ENCODE assay signal across 20 cellular contexts in genomic region chr11:12459374-12459773, GRCh38.
"Had no signal": no experiment of that assay in that cellular context is flagged by ENCODE, and none has a peak within 500 bp of the region (broad histone marks: within the 10 kb centered on the region; RNA-seq: fewer than 3 reads in every experiment).

No MANE protein-coding gene starts in this region.

- H3K27me3 ChIP-seq: esophagus squamous epithelium had no signal

- H3K4me3 Mint-ChIP-seq: activated CD4-positive, alpha-beta memory T cell treated with anti-CD3 and anti-CD28 coated beads, Interleukin-2, amount 10 ng/mL, durations not matched to agents 7 days and 5 days; activated CD8-positive, alpha-beta memory T cell treated with anti-CD3 and anti-CD28 coated beads, Interleukin-2, amount 10 ng/mL, durations not matched to agents 7 days and 5 days; activated naive CD8-positive, alpha-beta T cell treated with anti-CD3 and anti-CD28 coated beads, Interleukin-2, amount 10 ng/mL, durations not matched to agents 7 days and 5 days; brain; nephron; stimulated activated naive CD8-positive, alpha-beta T cell treated with anti-CD3 and anti-CD28 coated beads, Interleukin-15, amount 100 ng/mL, for 72 hours had no signal

- H3K27ac ChIP-seq: lower lobe of right lung had no signal

- H3K9me3 Mint-ChIP-seq: activated CD4-positive, alpha-beta memory T cell treated with anti-CD3 and anti-CD28 coated beads, Interleukin-2, amount 10 ng/mL, durations not matched to agents 7 days and 5 days had no signal

- H3K36me3 ChIP-seq: esophagus squamous epithelium, lower lobe of right lung had no signal

- H3K9me3 ChIP-seq: esophagus squamous epithelium, lower lobe of right lung had no signal

- H3K36me3 Mint-ChIP-seq: activated CD8-positive, alpha-beta memory T cell treated with anti-CD3 and anti-CD28 coated beads, Interleukin-2, amount 10 ng/mL, durations not matched to agents 7 days and 5 days; activated naive CD8-positive, alpha-beta T cell treated with anti-CD3 and anti-CD28 coated beads, Interleukin-2, amount 10 ng/mL, durations not matched to agents 7 days and 5 days had no signal

- H3K4me3 ChIP-seq: esophagus squamous epithelium, lower lobe of right lung, skin epidermis had no signal

- H3K27me3 Mint-ChIP-seq: brain had no signal

- ATAC-seq: activated CD8-positive, alpha-beta memory T cell treated with anti-CD3 and anti-CD28 coated beads, Interleukin-2, amount 10 ng/mL, durations not matched to agents 7 days and 5 days; left cardiac atrium; lower lobe of right lung; stimulated activated naive CD8-positive, alpha-beta T cell treated with anti-CD3 and anti-CD28 coated beads, Interleukin-15, amount 100 ng/mL, for 72 hours had no signal

- H3K27ac Mint-ChIP-seq: activated CD4-positive, alpha-beta memory T cell treated with anti-CD3 and anti-CD28 coated beads, Interleukin-2, amount 10 ng/mL, durations not matched to agents 7 days and 5 days; activated CD8-positive, alpha-beta memory T cell treated with anti-CD3 and anti-CD28 coated beads, Interleukin-2, amount 10 ng/mL, durations not matched to agents 7 days and 5 days; activated naive CD8-positive, alpha-beta T cell treated with anti-CD3 and anti-CD28 coated beads, Interleukin-2, amount 10 ng/mL, durations not matched to agents 7 days and 5 days; stimulated activated naive CD8-positive, alpha-beta T cell treated with anti-CD3 and anti-CD28 coated beads, Interleukin-15, amount 100 ng/mL, for 72 hours had no signal

- H3K4me1 ChIP-seq: lower lobe of right lung had no signal

- DNase-seq: activated CD4-positive, alpha-beta memory T cell treated with anti-CD3 and anti-CD28 coated beads, Interleukin-2, amount 10 ng/mL, durations not matched to agents 7 days and 5 days; activated CD4-positive, alpha-beta T cell treated with anti-CD3 and anti-CD28 coated beads for 48 hours; activated CD4-positive, CD25-positive, alpha-beta regulatory T cell; activated CD8-positive, alpha-beta memory T cell treated with anti-CD3 and anti-CD28 coated beads, Interleukin-2, amount 10 ng/mL, durations not matched to agents 7 days and 5 days; activated naive CD8-positive, alpha-beta T cell treated with anti-CD3 and anti-CD28 coated beads, Interleukin-2, amount 10 ng/mL, durations not matched to agents 7 days and 5 days; amygdala; caudate nucleus; esophagus squamous epithelium; hippocampal formation; left cardiac atrium; lower lobe of right lung; nucleus accumbens; stimulated activated CD4-positive, alpha-beta T cell treated with anti-CD3 and anti-CD28 coated beads, Interleukin-15, amount 100 ng/mL, for 24 hours; stimulated activated CD4-positive, alpha-beta T cell treated with anti-CD3 and anti-CD28 coated beads, Interleukin-4, amount 100 ng/mL, for 1 hour; stimulated activated naive CD8-positive, alpha-beta T cell treated with anti-CD3 and anti-CD28 coated beads, Interleukin-15, amount 100 ng/mL, for 72 hours; T-helper 1 cell; T-helper 9 cell had no signal

- H3K4me1 Mint-ChIP-seq: activated CD4-positive, alpha-beta memory T cell treated with anti-CD3 and anti-CD28 coated beads, Interleukin-2, amount 10 ng/mL, durations not matched to agents 7 days and 5 days; activated CD8-positive, alpha-beta memory T cell treated with anti-CD3 and anti-CD28 coated beads, Interleukin-2, amount 10 ng/mL, durations not matched to agents 7 days and 5 days; activated naive CD8-positive, alpha-beta T cell treated with anti-CD3 and anti-CD28 coated beads, Interleukin-2, amount 10 ng/mL, durations not matched to agents 7 days and 5 days; stimulated activated naive CD8-positive, alpha-beta T cell treated with anti-CD3 and anti-CD28 coated beads, Interleukin-15, amount 100 ng/mL, for 72 hours had no signal
